ENCODE assay signal across 8 cellular contexts in genomic region chr16:89171216-89172170, GRCh38. TPM values are rescaled to one million over a fixed set of nuclear protein-coding genes. Genes with fewer than 3 reads are reported as not detected.
A peak's percentile ranks its signal among the peaks of the same experiment; 100 is the strongest.
DNase-seq lines count a peak whose midpoint lies in the region; ATAC-seq and TF ChIP-seq lines count a peak whose summit lies in the region.

Gene CDH15 (plus strand): TSS chr16:89171748. CDS start chr16:89171832, 84 bp downstream.

- H3K27me3 ChIP-seq in adipocyte (replicated peaks; ENCODE audit: control insufficient read depth, insufficient read depth, low read length) (peaks cover 44% of the 10 kb centered on the region), left ventricle myocardium inferior (ENCODE audit: low read depth) (peaks cover 89% of the 10 kb centered on the region), prostate gland (replicated peaks; ENCODE audit: insufficient read depth) (no peaks in the 10 kb centered on the region), upper lobe of right lung (peaks cover 15% of the 10 kb centered on the region)

- H3K27ac ChIP-seq in left ventricle myocardium inferior (replicated peaks) (no peak within 1 kb of the TSS), prostate gland (no peak within 1 kb of the TSS), upper lobe of right lung (no peak within 1 kb of the TSS)

- peak; percentile 85 for ATAC-seq in HG02798 (IDR thresholded peaks at IDR 0.05; ENCODE audit: poor library complexity, unreplicated experiment)
- ATAC-seq in upper lobe of right lung = peak; percentile 93

- H3K9ac ChIP-seq in adipocyte (ENCODE audit: low read length) = no peak within 1 kb of the TSS

- WGBS in prostate gland = 9% methylated on average over 61 of the region's 74 CpGs

- H3K9me3 ChIP-seq in adipocyte (ENCODE audit: control insufficient read depth, low read length) (no peaks in the 10 kb centered on the region), left ventricle myocardium inferior (replicated peaks) (no peaks in the 10 kb centered on the region), prostate gland (no peaks in the 10 kb centered on the region), upper lobe of right lung (no peaks in the 10 kb centered on the region)

- H3K4me1 ChIP-seq in adipocyte (ENCODE audit: control insufficient read depth, insufficient read depth, low read length) (peaks cover 15% of the 10 kb centered on the region), left ventricle myocardium inferior (peaks cover 24% of the 10 kb centered on the region), prostate gland (replicated peaks) (no peaks in the 10 kb centered on the region), upper lobe of right lung (peaks cover 15% of the 10 kb centered on the region)

- peak; percentile 97 for DNase-seq in GM03348 (ENCODE audit: low spot score)
- peak; percentile 64 for DNase-seq in NCI-H1417 treated with DMSO at 0.1 percent for 48 hours (lab: John Stamatoyannopoulos, UW)
- DNase-seq in SW480 (ENCODE audit: low spot score) = peak; percentile 93
- DNase-seq in adipocyte (ENCODE audit: low read depth) = peak; percentile 89
- peak; percentile 87 for DNase-seq in left ventricle myocardium inferior
- peak; percentile 95 for DNase-seq in prostate gland (ENCODE audit: low spot score)
- peak; percentile 98 for DNase-seq in upper lobe of right lung

- no peak for TF ChIP-seq CTCF in left ventricle myocardium inferior (IDR thresholded peaks at IDR 0.05; ENCODE audit: borderline replicate concordance)
- TF ChIP-seq CTCF in prostate gland (IDR thresholded peaks at IDR 0.05) = no peak
- no peak for TF ChIP-seq CTCF in upper lobe of right lung (IDR thresholded peaks at IDR 0.05)

- intact Hi-C loops in left ventricle myocardium inferior (cut with micrococcal nuclease) = no loop called here
- intact Hi-C loops in prostate gland (cut with DNase I) = loop anchor here (10.0 kb wide), 1 partner anchor 437 kb away; no protein-coding TSS in a partner anchor
- intact Hi-C loops in upper lobe of right lung (cut with DNase I) = no loop called here

- H3K4me3 ChIP-seq in adipocyte (ENCODE audit: low read length) (no peak within 1 kb of the TSS), left ventricle myocardium inferior (peak within 1 kb of the TSS; percentile 59), prostate gland (peak within 1 kb of the TSS in 1 of 2 donors; percentile 10), upper lobe of right lung (peak within 1 kb of the TSS; percentile 33)

- H3K36me3 ChIP-seq in adipocyte (ENCODE audit: control insufficient read depth, insufficient read depth, low read length, severe bottlenecking) = no peaks in the 10 kb centered on the region
- H3K36me3 ChIP-seq in left ventricle myocardium inferior = no peaks in the 10 kb centered on the region
- no peaks in the 10 kb centered on the region for H3K36me3 ChIP-seq in prostate gland
- H3K36me3 ChIP-seq in upper lobe of right lung = no peaks in the 10 kb centered on the region

- no peak for TF ChIP-seq POLR2A in prostate gland (IDR thresholded peaks at IDR 0.05)

RNA-seq across cellular contexts. Expression of gene CDH15, which starts in this region (rescaled TPM):
- total RNA-seq in left ventricle myocardium inferior (not detected), prostate gland (1 to 10 TPM in 1 of 2 donors, under 1 TPM in 1; 0.64 to 2.7 TPM), upper lobe of right lung (0.43 TPM)

Comparison
In these comparisons a context has a peak if more than half of its experiments do, and no peak if none do; other contexts are left out.
1. Peak in DNase-seq and H3K4me3 ChIP-seq in left ventricle myocardium inferior; RNA of the gene not detected or under 1 TPM.
2. Peak in DNase-seq, ATAC-seq and H3K4me3 ChIP-seq in upper lobe of right lung; RNA of the gene not detected or under 1 TPM.